22 cellular contexts compared by ENCODE assay signal in genomic region chr15:71545223-71545760, GRCh38.
"Had no signal": no experiment of that assay in that cellular context is flagged by ENCODE, and none has a peak within 500 bp of the region (broad histone marks: within the 10 kb centered on the region; RNA-seq: fewer than 3 reads in every experiment).

No MANE protein-coding gene starts in this region.

- FAIRE-seq: bronchial epithelial cell had no signal

- H3K27ac ChIP-seq: gastrocnemius medialis, SK-N-MC had no signal

- H3K4me3 Mint-ChIP-seq: activated B cell treated with CpG ODN at 0.5 μM for 24 hours; activated CD4-positive, alpha-beta T cell treated with anti-CD3 and anti-CD28 coated beads, Interleukin-2, amount 10 ng/mL, durations not matched to agents 24 days and 14 days; activated CD8-positive, alpha-beta T cell treated with anti-CD3 and anti-CD28 coated beads for 36 hours; activated naive CD4-positive, alpha-beta T cell treated with anti-CD3 and anti-CD28 coated beads, Interleukin-2, amount 10 ng/mL, durations not matched to agents 7 days and 5 days; activated naive CD8-positive, alpha-beta T cell treated with anti-CD3 and anti-CD28 coated beads, Interleukin-2, amount 50 U/mL, for 24 hours; activated T-cell treated with anti-CD3 and anti-CD28 coated beads, Interleukin-2, amount 50 U/mL, for 24 hours; dendritic cell treated with granulocyte-macrophage colony-stimulating factor and Interleukin-4, amounts not matched to agents 40 ng/mL and 50 ng/mL, for 4 days; nephron; stimulated activated naive CD8-positive, alpha-beta T cell treated with anti-CD3 and anti-CD28 coated beads, Interleukin-15, amount 100 ng/mL, for 72 hours; type B pancreatic cell had no signal

- H3K9me3 ChIP-seq: gastrocnemius medialis, left ventricle myocardium inferior had no signal

- H3K27me3 ChIP-seq: gastrocnemius medialis had no signal

- DNase-seq: activated B cell treated with CpG ODN at 0.5 μM for 24 hours; activated CD4-positive, alpha-beta T cell treated with anti-CD3 and anti-CD28 coated beads, Interleukin-2, amount 10 ng/mL, durations not matched to agents 24 days and 14 days; activated CD8-positive, alpha-beta T cell treated with anti-CD3 and anti-CD28 coated beads for 36 hours; activated effector memory CD4-positive, alpha-beta T cell treated with Interleukin-2 at 50 U/mL for 16 hours; activated naive CD4-positive, alpha-beta T cell treated with anti-CD3 and anti-CD28 coated beads, Interleukin-2, amount 10 ng/mL, durations not matched to agents 7 days and 5 days; activated naive CD8-positive, alpha-beta T cell treated with anti-CD3 and anti-CD28 coated beads, Interleukin-2, amount 50 U/mL, for 24 hours; activated T-cell treated with anti-CD3 and anti-CD28 coated beads, Interleukin-2, amount 50 U/mL, for 24 hours; aorta; cerebellar nuclear complex; effector CD8-positive, alpha-beta T cell; gastrocnemius medialis; head of caudate nucleus; left ventricle myocardium inferior; mammary epithelial cell; midbrain; posterior cingulate gyrus; stimulated activated naive CD8-positive, alpha-beta T cell treated with anti-CD3 and anti-CD28 coated beads, Interleukin-15, amount 100 ng/mL, for 72 hours had no signal

- ATAC-seq: activated CD8-positive, alpha-beta T cell treated with anti-CD3 and anti-CD28 coated beads for 36 hours; activated naive CD8-positive, alpha-beta T cell treated with anti-CD3 and anti-CD28 coated beads, Interleukin-2, amount 50 U/mL, for 24 hours; gastrocnemius medialis; stimulated activated naive CD8-positive, alpha-beta T cell treated with anti-CD3 and anti-CD28 coated beads, Interleukin-15, amount 100 ng/mL, for 72 hours had no signal

- H3K4me1 Mint-ChIP-seq: activated B cell treated with CpG ODN at 0.5 μM for 24 hours; activated CD4-positive, alpha-beta T cell treated with anti-CD3 and anti-CD28 coated beads, Interleukin-2, amount 10 ng/mL, durations not matched to agents 24 days and 14 days; activated naive CD4-positive, alpha-beta T cell treated with anti-CD3 and anti-CD28 coated beads, Interleukin-2, amount 10 ng/mL, durations not matched to agents 7 days and 5 days; activated naive CD8-positive, alpha-beta T cell treated with anti-CD3 and anti-CD28 coated beads, Interleukin-2, amount 50 U/mL, for 24 hours; stimulated activated naive CD8-positive, alpha-beta T cell treated with anti-CD3 and anti-CD28 coated beads, Interleukin-15, amount 100 ng/mL, for 72 hours had no signal

- H3K36me3 Mint-ChIP-seq: activated naive CD4-positive, alpha-beta T cell treated with anti-CD3 and anti-CD28 coated beads, Interleukin-2, amount 10 ng/mL, durations not matched to agents 7 days and 5 days had no signal

- H3K4me3 ChIP-seq: gastrocnemius medialis, SK-N-MC had no signal

- H3K9me3 Mint-ChIP-seq: activated B cell treated with CpG ODN at 0.5 μM for 24 hours; activated CD4-positive, alpha-beta T cell treated with anti-CD3 and anti-CD28 coated beads, Interleukin-2, amount 10 ng/mL, durations not matched to agents 24 days and 14 days; activated CD8-positive, alpha-beta T cell treated with anti-CD3 and anti-CD28 coated beads for 36 hours; activated naive CD4-positive, alpha-beta T cell treated with anti-CD3 and anti-CD28 coated beads, Interleukin-2, amount 10 ng/mL, durations not matched to agents 7 days and 5 days; activated naive CD8-positive, alpha-beta T cell treated with anti-CD3 and anti-CD28 coated beads, Interleukin-2, amount 50 U/mL, for 24 hours; activated T-cell treated with anti-CD3 and anti-CD28 coated beads, Interleukin-2, amount 50 U/mL, for 24 hours; dendritic cell treated with granulocyte-macrophage colony-stimulating factor and Interleukin-4, amounts not matched to agents 40 ng/mL and 50 ng/mL, for 4 days; nephron; stimulated activated naive CD8-positive, alpha-beta T cell treated with anti-CD3 and anti-CD28 coated beads, Interleukin-15, amount 100 ng/mL, for 72 hours had no signal

- H3K36me3 ChIP-seq: gastrocnemius medialis had no signal

- H3K27ac Mint-ChIP-seq: activated B cell treated with CpG ODN at 0.5 μM for 24 hours; activated CD4-positive, alpha-beta T cell treated with anti-CD3 and anti-CD28 coated beads, Interleukin-2, amount 10 ng/mL, durations not matched to agents 24 days and 14 days; activated CD8-positive, alpha-beta T cell treated with anti-CD3 and anti-CD28 coated beads for 36 hours; activated naive CD4-positive, alpha-beta T cell treated with anti-CD3 and anti-CD28 coated beads, Interleukin-2, amount 10 ng/mL, durations not matched to agents 7 days and 5 days; activated naive CD8-positive, alpha-beta T cell treated with anti-CD3 and anti-CD28 coated beads, Interleukin-2, amount 50 U/mL, for 24 hours; activated T-cell treated with anti-CD3 and anti-CD28 coated beads, Interleukin-2, amount 50 U/mL, for 24 hours; dendritic cell treated with granulocyte-macrophage colony-stimulating factor and Interleukin-4, amounts not matched to agents 40 ng/mL and 50 ng/mL, for 4 days; stimulated activated naive CD8-positive, alpha-beta T cell treated with anti-CD3 and anti-CD28 coated beads, Interleukin-15, amount 100 ng/mL, for 72 hours; type B pancreatic cell had no signal
